28 cellular contexts compared by ENCODE assay signal in genomic region chr3:107035176-107035575, GRCh38.
"Had no signal": no experiment of that assay in that cellular context is flagged by ENCODE, and none has a peak within 500 bp of the region (broad histone marks: within the 10 kb centered on the region; RNA-seq: fewer than 3 reads in every experiment).

No MANE protein-coding gene starts in this region.

- H3K27me3 ChIP-seq: neutrophil, pancreas, right lobe of liver, sigmoid colon, stomach, thyroid gland, tibial nerve, upper lobe of left lung, vagina had no signal

- H3K27ac Mint-ChIP-seq: natural killer cell treated with Interleukin-12 subunit alpha and Interleukin-12 subunit beta and Interleukin-15 and Interleukin-18, amount 100 ng/mL, for 72 hours; nephron progenitor cell; progenitor cell of endocrine pancreas; stimulated activated effector memory CD8-positive, alpha-beta T cell treated with anti-CD3 and anti-CD28 coated beads, Interleukin-12 subunit alpha, Interleukin-12 subunit beta, amount 100 ng/mL, for 72 hours; stimulated activated naive B cell treated with anti-CD40 and anti-IgM and Interleukin-4, amounts not matched to agents 10 μg/mL and 1 μg/mL and 100 μg/mL, for 72 hours; stimulated activated naive CD8-positive, alpha-beta T cell treated with anti-CD3 and anti-CD28 coated beads, Interleukin-15, Interleukin-2, amounts not matched to agents 100 ng/mL and 50 ng/mL, for 24 hours had no signal

- ATAC-seq: natural killer cell treated with Interleukin-12 subunit alpha and Interleukin-12 subunit beta and Interleukin-15 and Interleukin-18, amount 100 ng/mL, for 72 hours; pancreas; psoas muscle; right cardiac atrium; right lobe of liver; stimulated activated effector memory CD8-positive, alpha-beta T cell treated with anti-CD3 and anti-CD28 coated beads, Interleukin-12 subunit alpha, Interleukin-12 subunit beta, amount 100 ng/mL, for 72 hours; stimulated activated naive B cell treated with anti-CD40 and anti-IgM and Interleukin-4, amounts not matched to agents 10 μg/mL and 1 μg/mL and 100 μg/mL, for 72 hours had no signal

- H3K36me3 Mint-ChIP-seq: stimulated activated effector memory CD8-positive, alpha-beta T cell treated with anti-CD3 and anti-CD28 coated beads, Interleukin-12 subunit alpha, Interleukin-12 subunit beta, amount 100 ng/mL, for 72 hours; stimulated activated naive B cell treated with anti-CD40 and anti-IgM and Interleukin-4, amounts not matched to agents 10 μg/mL and 1 μg/mL and 100 μg/mL, for 72 hours had no signal

- H3K27me3 Mint-ChIP-seq: natural killer cell treated with Interleukin-12 subunit alpha and Interleukin-12 subunit beta and Interleukin-15 and Interleukin-18, amount 100 ng/mL, for 72 hours; progenitor cell of endocrine pancreas had no signal

- H3K36me3 ChIP-seq: neutrophil, pancreas, right lobe of liver, sigmoid colon, stomach, thoracic aorta, thyroid gland, tibial nerve, upper lobe of left lung, vagina had no signal

- H3K27ac ChIP-seq: neutrophil, pancreas, psoas muscle, right lobe of liver, sigmoid colon, stomach, thoracic aorta, thyroid gland, tibial nerve, upper lobe of left lung, vagina had no signal

- DNase-seq: nephron progenitor cell; nucleus accumbens; pancreas; posterior cingulate gyrus; psoas muscle; right cardiac atrium; right lobe of liver; sigmoid colon; small intestine; stimulated activated CD4-positive, alpha-beta T cell treated with anti-CD3 and anti-CD28 coated beads, Interleukin-15, amount 100 ng/mL, for 24 hours; stimulated activated CD4-positive, alpha-beta T cell treated with anti-CD3 and anti-CD28 coated beads, Interleukin-2, amount 100 ng/mL, for 24 hours; stimulated activated CD4-positive, alpha-beta T cell treated with anti-CD3 and anti-CD28 coated beads, Interleukin-2, amount 100 ng/mL, for 48 hours; stimulated activated CD4-positive, alpha-beta T cell treated with anti-CD3 and anti-CD28 coated beads, Interleukin-4, amount 100 ng/mL, for 24 hours; stimulated activated naive B cell treated with anti-CD40 and anti-IgM and Interleukin-4, amounts not matched to agents 10 μg/mL and 1 μg/mL and 100 μg/mL, for 72 hours; stimulated activated naive CD4-positive, alpha-beta T cell treated with Interleukin-2 at 50 U/mL for 16 hours; stomach; thyroid gland; trophoblast cell; upper lobe of left lung had no signal

- H3K9me3 ChIP-seq: neutrophil, pancreas, psoas muscle, right lobe of liver, thyroid gland, vagina had no signal

- H3K4me1 Mint-ChIP-seq: nephron progenitor cell; stimulated activated effector memory CD8-positive, alpha-beta T cell treated with anti-CD3 and anti-CD28 coated beads, Interleukin-12 subunit alpha, Interleukin-12 subunit beta, amount 100 ng/mL, for 72 hours had no signal

- H3K4me1 ChIP-seq: pancreas, psoas muscle, right lobe of liver, sigmoid colon, stomach, thyroid gland, tibial nerve, upper lobe of left lung, vagina had no signal

- H3K4me3 Mint-ChIP-seq: natural killer cell treated with Interleukin-12 subunit alpha and Interleukin-12 subunit beta and Interleukin-15 and Interleukin-18, amount 100 ng/mL, for 72 hours; nephron progenitor cell; neural crest cell; stimulated activated effector memory CD8-positive, alpha-beta T cell treated with anti-CD3 and anti-CD28 coated beads, Interleukin-12 subunit alpha, Interleukin-12 subunit beta, amount 100 ng/mL, for 72 hours; stimulated activated naive B cell treated with anti-CD40 and anti-IgM and Interleukin-4, amounts not matched to agents 10 μg/mL and 1 μg/mL and 100 μg/mL, for 72 hours; stimulated activated naive CD8-positive, alpha-beta T cell treated with anti-CD3 and anti-CD28 coated beads, Interleukin-15, Interleukin-2, amounts not matched to agents 100 ng/mL and 50 ng/mL, for 24 hours had no signal

- H3K4me3 ChIP-seq: pancreas, psoas muscle, right lobe of liver, sigmoid colon, stomach, thoracic aorta, thyroid gland, tibial nerve, upper lobe of left lung, vagina had no signal
